In genomic region chr3:165502707-165503106, GRCh38 we compare ENCODE assay signal across 18 cellular contexts.
DNase-seq lines count a peak whose midpoint lies in the region; ATAC-seq, FAIRE-seq and TF ChIP-seq lines count a peak whose summit lies in the region.
"Had no signal": no experiment of that assay in that cellular context is flagged by ENCODE, and none has a peak within 500 bp of the region (broad histone marks: within the 10 kb centered on the region; RNA-seq: fewer than 3 reads in every experiment).

No MANE protein-coding gene starts in this region.

- H4K20me1 ChIP-seq in GM12878 (ENCODE audit: control insufficient read depth, insufficient read depth), result no peaks in the 10 kb centered on the region

- DNase-seq in NCI-H748 (lab: John Stamatoyannopoulos, UW; ENCODE audit: unreplicated experiment) (peak; percentile 2), NCI-H748 treated with DMSO at 0.1 percent for 48 hours (lab: John Stamatoyannopoulos, UW) (no peak), NCI-H526 (lab: John Stamatoyannopoulos, UW) (peak; percentile 11 to 44), GM12878 (ENCODE audit: low read depth, low spot score) (no peak), T-helper 1 cell (no peak), NCI-H2171 treated with DMSO at 0.1 percent for 48 hours (lab: John Stamatoyannopoulos, UW) (no peak), SIG-M5 treated with dmso at 0.1 percent for 504 hours (lab: John Stamatoyannopoulos, UW; ENCODE audit: unreplicated experiment) (no peak)
- DNase-seq: C1 segment of cervical spinal cord, DMS53, NCI-H146, NCI-H2081 treated with DMSO at 0.1 percent for 48 hours, NCI-H446, Right ventricle myocardium superior, SK-N-SH had no signal

- H3K27me3 ChIP-seq in GM12878 (replicated peaks in 1 of 2; ENCODE audit: control insufficient read depth in 2 of 2, insufficient read depth in 2 of 2, low read length in 1 of 2), result no peaks in the 10 kb centered on the region

- 0% methylated on average over 3 of the region's 3 CpGs for WGBS in GM12878 (ENCODE audit: insufficient coverage, insufficient replicate concordance, low lambda C conversion rate, missing lambda C conversion rate)

- TF ChIP-seq POLR2A in GM12878 (IDR thresholded peaks at IDR 0.05; ENCODE audit: low read depth, low read length), result no peak

- no TSS peak for BruUV-seq in GM12878 (replicated peaks; lab: Mats Ljungman, UMichigan)

- intact Hi-C loops in GM12878 (cut with micrococcal nuclease; ENCODE audit: unreplicated experiment), result no loop called here

- TF ChIP-seq RAD21 in GM12878 (IDR thresholded peaks at IDR 0.05; ENCODE audit: insufficient read depth, low read depth, low read length), result no peak

- H3K9ac ChIP-seq in GM12878 (ENCODE audit: control insufficient read depth, insufficient read depth, low read length), result no peak overlapping the region
- H3K9ac ChIP-seq: SK-N-SH had no signal

- no peak for FAIRE-seq in GM12878 (lab: Jason Lieb, UNC)
- FAIRE-seq: A204.1, RCC 7860 had no signal

- POLR2A ChIA-PET in GM12878 (lab: Charles Lee), result interaction anchor here (1.3 kb wide), 1 partner anchor 61 kb away, joined by 3 read pairs; no protein-coding TSS in a partner anchor

- ATAC-seq in GM12878, result peak; percentile 70
- no peak for ATAC-seq in GM21619 (IDR thresholded peaks at IDR 0.05; ENCODE audit: unreplicated experiment)
- ATAC-seq: GM23338 had no signal

- no peak overlapping the region for H3K27ac ChIP-seq in GM12878 (ENCODE audit: control insufficient read depth, insufficient read depth)

- no peaks in the 10 kb centered on the region for H3K36me3 ChIP-seq in GM12878 (ENCODE audit: control insufficient read depth in 2 of 2, insufficient read depth in 2 of 2, low read length in 1 of 2)

- no peaks in the 10 kb centered on the region for H3K4me1 ChIP-seq in GM12878 (ENCODE audit: control insufficient read depth, insufficient read depth, low read length)

- in situ Hi-C loops in GM12878 (cut with MboI), result no loop called here

- RAD21 ChIA-PET in GM12878 (lab: Charles Lee; ENCODE audit: unreplicated experiment), result interaction anchor here (0.7 to 1.4 kb wide), 5 partner anchors 8 to 183 kb away, joined by 3 to 4 read pairs (median 3); no protein-coding TSS in a partner anchor

- no peak overlapping the region for H3K4me3 ChIP-seq in GM12878
- H3K4me3 ChIP-seq: GM23338 had no signal

- no peaks in the 10 kb centered on the region for H3K79me2 ChIP-seq in GM12878 (ENCODE audit: control insufficient read depth, insufficient read depth, low read length)

- SMC1A ChIA-PET in GM12878 (lab: Charles Lee; ENCODE audit: uncharacterized antibody, unreplicated experiment), result interaction anchor here (0.6 to 2.2 kb wide), 21 partner anchors 9 to 1334 kb away, joined by 3 to 11 read pairs (median 3); no protein-coding TSS in a partner anchor

- CTCF ChIA-PET in GM12878 (lab: Yijun Ruan, JAX), result interaction anchor here (1.0 to 1.2 kb wide), 2 partner anchors 9 to 146 kb away, joined by 3 to 6 read pairs; no protein-coding TSS in a partner anchor

- no peak overlapping the region for H2AFZ ChIP-seq in GM12878 (ENCODE audit: control insufficient read depth, low read depth, low read length)
- H2AFZ ChIP-seq: GM23338 had no signal

- H3K4me2 ChIP-seq in GM12878 (ENCODE audit: control insufficient read depth, insufficient read depth), result no peak overlapping the region
- H3K4me2 ChIP-seq: GM23338, SK-N-SH had no signal

- no peak for TF ChIP-seq EP300 in GM12878 (IDR thresholded peaks at IDR 0.05; ENCODE audit: borderline replicate concordance in 1 of 2, control insufficient read depth in 1 of 2, low read depth in 2 of 2, low read length in 2 of 2)

- TF ChIP-seq CTCF in GM12878 (IDR thresholded peaks at IDR 0.05 in 2 of 3, conservative IDR thresholded peaks at IDR 0.05 in 1 of 3; ENCODE audit: control insufficient read depth in 2 of 3, extremely low read depth in 1 of 3, insufficient read depth in 1 of 3, low read depth in 3 of 3, low read length in 3 of 3), result no peak

- no peaks in the 10 kb centered on the region; the same call in 2 of the 3 replicates for H3K9me3 ChIP-seq in GM12878 (replicated peaks; ENCODE audit: control insufficient read depth, insufficient read depth, low read length)
- H3K9me3 ChIP-seq: SK-N-SH had no signal

TF ChIP-seq in GM12878, 131 proteins besides CTCF, POLR2A, EP300 and RAD21:
- TF ChIP-seq MEF2B (IDR thresholded peaks at IDR 0.05; ENCODE audit: partially characterized antibody, poor library complexity, severe bottlenecking) (peak; percentile 93), POU2F2 (IDR thresholded peaks at IDR 0.05; ENCODE audit: borderline replicate concordance, low read depth, low read length) (no peak), SUZ12 (IDR thresholded peaks at IDR 0.05; ENCODE audit: unreplicated experiment) (no peak)
- TF ChIP-seq, protein P1, sequence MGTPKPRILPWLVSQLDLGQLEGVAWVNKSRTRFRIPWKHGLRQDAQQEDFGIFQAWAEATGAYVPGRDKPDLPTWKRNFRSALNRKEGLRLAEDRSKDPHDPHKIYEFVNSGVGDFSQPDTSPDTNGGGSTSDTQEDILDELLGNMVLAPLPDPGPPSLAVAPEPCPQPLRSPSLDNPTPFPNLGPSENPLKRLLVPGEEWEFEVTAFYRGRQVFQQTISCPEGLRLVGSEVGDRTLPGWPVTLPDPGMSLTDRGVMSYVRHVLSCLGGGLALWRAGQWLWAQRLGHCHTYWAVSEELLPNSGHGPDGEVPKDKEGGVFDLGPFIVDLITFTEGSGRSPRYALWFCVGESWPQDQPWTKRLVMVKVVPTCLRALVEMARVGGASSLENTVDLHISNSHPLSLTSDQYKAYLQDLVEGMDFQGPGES (IDR thresholded peaks at IDR 0.05), result no peak

Comparison
In these comparisons a context has a peak if more than half of its experiments do, and no peak if none do; other contexts are left out.
1. DNase-seq: peak in NCI-H748 (single experiment) and NCI-H526 (2 of 2); none in NCI-H748 treated with DMSO at 0.1 percent for 48 hours (single experiment), GM12878 (single experiment), T-helper 1 cell (0 of 5), NCI-H2171 treated with DMSO at 0.1 percent for 48 hours (single experiment) and SIG-M5 treated with dmso at 0.1 percent for 504 hours (single experiment).